9 cellular contexts compared by ENCODE assay signal in the genomic region with DNA sequence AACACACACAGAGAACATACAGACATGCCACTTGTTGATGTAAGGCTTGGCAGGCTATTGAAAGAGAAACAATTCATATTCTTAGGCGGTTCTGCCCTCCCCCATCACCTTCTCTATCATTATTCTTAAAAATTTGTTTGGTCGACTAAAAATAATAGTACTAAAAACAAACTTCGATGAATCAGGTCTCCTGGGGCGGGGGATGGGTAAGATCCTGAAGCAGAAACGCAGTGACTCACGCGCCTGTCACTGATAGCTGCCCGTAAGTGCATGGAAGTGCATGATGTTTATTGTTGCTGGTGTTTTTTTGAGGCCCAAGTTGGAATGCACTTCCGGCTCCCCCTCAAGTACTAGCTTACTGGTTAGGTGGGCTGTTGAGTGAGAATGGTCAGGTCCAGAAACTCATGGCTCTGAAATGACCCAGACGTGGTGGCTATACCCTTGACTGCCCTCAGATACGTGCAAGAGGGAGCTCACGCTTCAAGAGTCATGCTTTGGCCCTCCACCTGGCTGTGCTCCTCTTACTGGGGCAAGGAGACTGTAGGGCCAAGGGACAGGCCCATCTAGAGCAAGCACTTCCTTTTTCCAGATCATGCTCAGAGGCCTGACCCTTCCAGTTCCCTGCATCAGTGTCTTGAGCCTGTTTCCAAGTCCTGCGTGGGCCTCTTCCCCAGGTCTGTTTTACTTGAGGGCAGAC. TPM values are rescaled to one million over a fixed set of nuclear protein-coding genes. Genes with fewer than 3 reads are reported as not detected.
DNase-seq lines count a peak whose midpoint lies in the region; ATAC-seq and TF ChIP-seq lines count a peak whose summit lies in the region.
"Had no signal": no experiment of that assay in that cellular context is flagged by ENCODE, and none has a peak within 500 bp of the region (broad histone marks: within the 10 kb centered on the region; RNA-seq: fewer than 3 reads in every experiment).

No MANE protein-coding gene starts in this region.

- H3K27ac ChIP-seq in BLaER1 treated with 17β-estradiol and CSF1 and Interleukin-3, amounts not matched to agents 10 nM and 100 nM: peak overlapping the region in 10 of 11 experiments; percentile 81 to 93 (median 88); a peak in 21 of 22 replicates

- H3K4me2 ChIP-seq in BLaER1 treated with 17β-estradiol and CSF1 and Interleukin-3, amounts not matched to agents 10 nM and 100 nM: peak overlapping the region; percentile 83 to 98 (median 93)

- POLR2A ChIA-PET in T-cell (lab: Charles Lee): no interaction called here

- no peak for TF ChIP-seq CTCF in foreskin fibroblast (IDR thresholded peaks at IDR 0.05; ENCODE audit: low read depth, low read length)

- H3K9me3 ChIP-seq in BLaER1 treated with 17β-estradiol and CSF1 and Interleukin-3, amounts not matched to agents 10 nM and 100 nM (replicated peaks in 1 of 11): no peaks in the 10 kb centered on the region

- DNase-seq in GOT3 (lab: John Stamatoyannopoulos, UW): peak; percentile 15
- no peak for DNase-seq in T-cell
- DNase-seq in foreskin fibroblast: peak; percentile 81 to 85
- no peak for DNase-seq in NCI-H128 (lab: John Stamatoyannopoulos, UW; ENCODE audit: unreplicated experiment)
- DNase-seq in HT-29 (ENCODE audit: low spot score): no peak
- no peak for DNase-seq in AML-193 (lab: John Stamatoyannopoulos, UW)

- H3K4me1 ChIP-seq in BLaER1 treated with 17β-estradiol and CSF1 and Interleukin-3, amounts not matched to agents 10 nM and 100 nM: peaks cover 95 to 100% (median 99%) of the 10 kb centered on the region in 10 experiments

- peaks cover 71 to 92% (median 90%) of the 10 kb centered on the region in 3 donors for H3K4me1 Mint-ChIP-seq in T-cell

- peaks cover 18 to 90% (median 82%) of the 10 kb centered on the region in 11 experiments; a peak in 21 of 22 replicates for H3K36me3 ChIP-seq in BLaER1 treated with 17β-estradiol and CSF1 and Interleukin-3, amounts not matched to agents 10 nM and 100 nM

- H3K27me3 ChIP-seq in BLaER1 treated with 17β-estradiol and CSF1 and Interleukin-3, amounts not matched to agents 10 nM and 100 nM: no peaks in the 10 kb centered on the region

- peaks cover 30 to 98% (median 65%) of the 10 kb centered on the region in 11 experiments for H4K20me1 ChIP-seq in BLaER1 treated with 17β-estradiol and CSF1 and Interleukin-3, amounts not matched to agents 10 nM and 100 nM

- peak overlapping the region; percentile 75 to 79 for H3K27ac Mint-ChIP-seq in T-cell

- ATAC-seq in T-cell (replicated peaks in 1 of 4) (no peak), GM21367 (IDR thresholded peaks at IDR 0.05; ENCODE audit: unreplicated experiment) (no peak)

- peaks cover 52% of the 10 kb centered on the region for H3K36me3 Mint-ChIP-seq in T-cell

- H3K9me3 Mint-ChIP-seq in T-cell: no peaks in the 10 kb centered on the region
- H3K9me3 Mint-ChIP-seq: brain had no signal

- peak overlapping the region in 1 of 3 donors; percentile 43 for H3K4me3 Mint-ChIP-seq in T-cell
- H3K4me3 Mint-ChIP-seq: brain had no signal

- CTCF ChIA-PET in T-cell (lab: Charles Lee): no interaction called here

- H3K9ac ChIP-seq in BLaER1 treated with 17β-estradiol and CSF1 and Interleukin-3, amounts not matched to agents 10 nM and 100 nM: peak overlapping the region; percentile 21 to 79 (median 76); a peak in 18 of 22 replicates

- peak overlapping the region in 8 of 10 experiments; percentile 1 to 30 (median 9); a peak in 8 of 20 replicates for H3K4me3 ChIP-seq in BLaER1 treated with 17β-estradiol and CSF1 and Interleukin-3, amounts not matched to agents 10 nM and 100 nM
- no peak overlapping the region for H3K4me3 ChIP-seq in foreskin fibroblast (ENCODE audit: low read depth in 1 of 2, low read length in 2 of 2)

- H3K27me3 Mint-ChIP-seq in T-cell: no peaks in the 10 kb centered on the region

RNA-seq across cellular contexts. Expression of gene SMAD3, which starts 10.9 kb away (rescaled TPM):
- 100 to 1,000 TPM in 3 of 5 donors, 10 to 100 TPM in 2; 55.4 to 159 (median 110) TPM for total RNA-seq in T-cell
- total RNA-seq in HT-29 (2014; rRNA removed; shearing (Covaris generic)): 63.5 and 82.5 TPM in 2 replicates

Comparison
In these comparisons a context has a peak if more than half of its experiments do, and no peak if none do; other contexts are left out.
1. H3K4me3 ChIP-seq: peak in BLaER1 treated with 17β-estradiol and CSF1 and Interleukin-3, amounts not matched to agents 10 nM and 100 nM (8 of 10); none in foreskin fibroblast (0 of 2).
2. DNase-seq: peak in GOT3 (single experiment) and foreskin fibroblast (2 of 2); none in T-cell (0 of 34), NCI-H128 (single experiment), HT-29 (single experiment) and AML-193 (0 of 2).